In the genomic region with DNA sequence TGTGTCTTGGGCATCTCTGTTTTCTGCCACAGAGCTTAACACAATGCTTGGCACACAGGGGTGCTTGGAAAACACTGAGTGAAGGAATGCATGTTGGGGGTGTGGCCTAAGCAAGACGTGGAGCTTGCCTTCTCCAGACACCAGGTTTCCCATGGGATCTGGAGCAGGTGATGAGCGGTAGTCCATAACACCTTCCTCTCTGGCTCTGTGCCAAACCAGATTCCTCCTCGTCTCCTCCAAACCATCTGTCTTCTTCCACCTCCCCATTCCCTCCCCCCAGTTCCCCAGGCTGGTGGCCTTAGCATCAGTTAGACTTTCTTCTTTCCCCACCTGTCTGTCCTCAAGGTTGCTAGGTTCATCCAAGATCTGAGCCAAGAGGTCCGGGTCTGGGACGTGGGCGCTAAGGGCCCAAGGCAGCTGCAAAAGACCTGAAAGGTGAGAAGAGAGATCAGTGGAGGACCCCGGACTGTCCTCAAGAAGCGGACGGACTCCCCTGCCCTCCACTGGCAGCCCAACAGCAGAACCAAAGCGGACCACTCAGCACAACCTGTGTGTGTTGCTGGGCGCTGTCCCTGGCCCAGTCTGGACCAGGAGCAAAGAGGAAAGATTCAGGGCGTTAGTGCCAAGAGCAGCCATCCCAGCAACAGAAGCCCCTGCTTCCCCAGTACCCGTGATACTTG, we compare ENCODE assay signal across 1 cellular context.
TF ChIP-seq lines count a peak whose summit lies in the region.

No MANE protein-coding gene starts in this region.

TF ChIP-seq in GM23338, 12 proteins besides CTCF, POLR2A, EP300 and RAD21 (continued from another document):
- TF ChIP-seq EZH2 (IDR thresholded peaks at IDR 0.05; ENCODE audit: low read depth, unreplicated experiment) (no peak), NANOG (IDR thresholded peaks at IDR 0.05; ENCODE audit: borderline replicate concordance) (no peak), POLR2AphosphoS5 (IDR thresholded peaks at IDR 0.05; ENCODE audit: low read depth) (no peak), ZNF331 (CRISPR knock-in tag; IDR thresholded peaks at IDR 0.05; ENCODE audit: low read depth) (no peak), REST (IDR thresholded peaks at IDR 0.05; ENCODE audit: unreplicated experiment) (no peak)
TF ChIP-seq in GM23338: peak in this region for 0.
